Comparison of ENCODE assay signal across 11 cellular contexts in the genomic region with DNA sequence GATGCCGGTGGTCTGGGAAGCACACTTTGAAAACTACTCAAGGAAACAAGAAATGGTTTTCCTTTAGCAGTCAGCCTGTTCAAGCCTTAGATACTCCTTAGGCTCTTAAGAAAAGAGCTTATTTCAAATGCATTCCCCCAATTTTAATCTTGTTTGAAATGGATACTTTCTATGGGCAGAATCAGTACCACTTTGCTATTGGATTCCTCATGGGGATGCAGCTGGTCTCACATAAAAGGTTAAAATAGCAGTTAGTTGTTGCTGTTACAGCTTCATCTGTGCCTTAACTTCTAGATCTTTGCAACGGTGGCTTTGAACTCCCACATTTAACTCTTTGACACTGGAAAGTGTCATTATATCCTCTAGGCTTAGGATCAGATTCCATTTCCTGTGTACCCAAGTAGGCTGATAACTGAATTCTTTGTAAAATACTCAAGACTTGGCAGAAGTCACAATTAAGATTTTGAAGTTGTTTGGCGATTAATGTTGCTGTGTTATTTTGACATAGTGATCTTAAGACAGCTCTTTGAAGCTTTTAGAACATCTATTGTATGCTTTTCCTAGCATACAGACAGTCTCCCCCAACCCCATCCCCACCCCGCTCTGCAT. TPM values are rescaled to one million over a fixed set of nuclear protein-coding genes. Genes with fewer than 3 reads are reported as not detected.
DNase-seq lines count a peak whose midpoint lies in the region; ATAC-seq, FAIRE-seq and TF ChIP-seq lines count a peak whose summit lies in the region.
"Had no signal": no experiment of that assay in that cellular context is flagged by ENCODE, and none has a peak within 500 bp of the region (broad histone marks: within the 10 kb centered on the region; RNA-seq: fewer than 3 reads in every experiment).

No MANE protein-coding gene starts in this region.

- H3K4me1 ChIP-seq in astrocyte (ENCODE audit: insufficient read depth, low read length) (peaks cover 60% of the 10 kb centered on the region), iPS-15b (ENCODE audit: control insufficient read depth, insufficient read depth, low read length) (peaks cover 10% of the 10 kb centered on the region), rectal smooth muscle tissue (ENCODE audit: control insufficient read depth, insufficient read depth, low read length) (peaks cover 57% of the 10 kb centered on the region)

- peak; percentile 73 for DNase-seq in GM04503 (ENCODE audit: low read depth)
- no peak for DNase-seq in astrocyte (ENCODE audit: low read depth)
- no peak for DNase-seq in NCI-H446 treated with DMSO at 0.1 percent for 48 hours (lab: John Stamatoyannopoulos, UW)
- DNase-seq in effector memory CD8-positive, alpha-beta T cell = no peak
- DNase-seq in NCI-H748 (lab: John Stamatoyannopoulos, UW; ENCODE audit: unreplicated experiment) = no peak

- peak overlapping the region; percentile 98 for H3K4me3 Mint-ChIP-seq in astrocyte (ENCODE audit: unreplicated experiment)
- H3K4me3 Mint-ChIP-seq in effector memory CD8-positive, alpha-beta T cell = no peak overlapping the region
- H3K4me3 Mint-ChIP-seq: activated T-helper 17 cell treated with anti-CD3 and anti-CD28 coated beads, Interleukin-2, amount 50 U/mL, for 72 hours had no signal

- H3K9ac ChIP-seq in astrocyte (ENCODE audit: low read length) (peak overlapping the region; percentile 96), iPS-15b (ENCODE audit: low read depth, low read length) (no peak overlapping the region), rectal smooth muscle tissue (ENCODE audit: low read length) (no peak overlapping the region)

- H2AFZ ChIP-seq in astrocyte (ENCODE audit: low read depth, low read length) = no peak overlapping the region

- no peak for TF ChIP-seq CTCF in astrocyte (IDR thresholded peaks at IDR 0.05; ENCODE audit: insufficient read depth, low read depth, low read length)

- peaks cover 47% of the 10 kb centered on the region for H3K79me2 ChIP-seq in astrocyte (ENCODE audit: insufficient read depth, low read length)

- H3K36me3 Mint-ChIP-seq in astrocyte (ENCODE audit: low read depth, unreplicated experiment) = peaks cover 16% of the 10 kb centered on the region
- peaks cover 4% of the 10 kb centered on the region for H3K36me3 Mint-ChIP-seq in effector memory CD8-positive, alpha-beta T cell (ENCODE audit: insufficient read depth)

- H4K20me1 ChIP-seq in astrocyte (ENCODE audit: insufficient read depth, low read length) = peaks cover 71% of the 10 kb centered on the region

- H3K9me3 Mint-ChIP-seq in astrocyte (ENCODE audit: unreplicated experiment) = peaks cover 2% of the 10 kb centered on the region
- H3K9me3 Mint-ChIP-seq in effector memory CD8-positive, alpha-beta T cell = no peaks in the 10 kb centered on the region
- H3K9me3 Mint-ChIP-seq: activated T-helper 17 cell treated with anti-CD3 and anti-CD28 coated beads, Interleukin-2, amount 50 U/mL, for 72 hours had no signal

- H3K27me3 ChIP-seq in astrocyte (ENCODE audit: insufficient read depth, low read length) = no peaks in the 10 kb centered on the region
- peaks cover 9% of the 10 kb centered on the region for H3K27me3 ChIP-seq in iPS-15b (ENCODE audit: control insufficient read depth, insufficient read depth, low read length)
- no peaks in the 10 kb centered on the region for H3K27me3 ChIP-seq in rectal smooth muscle tissue (ENCODE audit: control insufficient read depth, insufficient read depth, low read length)

- peaks cover 55% of the 10 kb centered on the region for H3K4me1 Mint-ChIP-seq in astrocyte (ENCODE audit: low read depth, unreplicated experiment)
- peaks cover 25 to 33% of the 10 kb centered on the region in 2 donors for H3K4me1 Mint-ChIP-seq in effector memory CD8-positive, alpha-beta T cell (ENCODE audit: low read depth in 2 of 2)

- peak overlapping the region; percentile 94 for H3K4me3 ChIP-seq in astrocyte (ENCODE audit: insufficient read depth, low read depth, low read length)
- peak overlapping the region; percentile 32 for H3K4me3 ChIP-seq in iPS-15b (ENCODE audit: low read depth, low read length)
- peak overlapping the region; percentile 76 for H3K4me3 ChIP-seq in rectal smooth muscle tissue (ENCODE audit: low read length)

- no peaks in the 10 kb centered on the region for H3K27me3 Mint-ChIP-seq in astrocyte (ENCODE audit: low read depth, unreplicated experiment)
- H3K27me3 Mint-ChIP-seq in effector memory CD8-positive, alpha-beta T cell = peaks cover 7 to 19% of the 10 kb centered on the region in 2 donors

- H3K27ac ChIP-seq in astrocyte (ENCODE audit: low read depth, low read length) = peak overlapping the region; percentile 97
- peak overlapping the region; percentile 96 for H3K27ac ChIP-seq in rectal smooth muscle tissue (ENCODE audit: low read depth, low read length)

- peak; percentile 49 for FAIRE-seq in astrocyte (lab: Jason Lieb, UNC)

- H3K36me3 ChIP-seq in astrocyte (ENCODE audit: insufficient read depth, low read length) (peaks cover 57% of the 10 kb centered on the region), iPS-15b (ENCODE audit: control insufficient read depth, insufficient read depth, low read length) (peaks cover 45% of the 10 kb centered on the region), rectal smooth muscle tissue (ENCODE audit: control insufficient read depth, insufficient read depth, low read length) (peaks cover 53% of the 10 kb centered on the region)

- peak overlapping the region; percentile 94 for H3K4me2 ChIP-seq in astrocyte (ENCODE audit: low read length)

- ATAC-seq in GM21576 (IDR thresholded peaks at IDR 0.05; ENCODE audit: unreplicated experiment) = no peak
- ATAC-seq in effector memory CD8-positive, alpha-beta T cell (replicated peaks) = no peak
- ATAC-seq: activated T-helper 17 cell treated with anti-CD3 and anti-CD28 coated beads, Interleukin-2, amount 50 U/mL, for 72 hours; HCT116; stimulated activated naive CD8-positive, alpha-beta T cell treated with anti-CD3 and anti-CD28 coated beads, Interleukin-15, Interleukin-2, amounts not matched to agents 100 U/mL and 50 U/mL, for 24 hours had no signal

- peak overlapping the region; percentile 16 for H3K27ac Mint-ChIP-seq in astrocyte (ENCODE audit: unreplicated experiment)
- no peak overlapping the region for H3K27ac Mint-ChIP-seq in effector memory CD8-positive, alpha-beta T cell
- H3K27ac Mint-ChIP-seq: activated T-helper 17 cell treated with anti-CD3 and anti-CD28 coated beads, Interleukin-2, amount 50 U/mL, for 72 hours had no signal

- H3K9me3 ChIP-seq in astrocyte (ENCODE audit: insufficient read depth, low read depth, low read length) (no peaks in the 10 kb centered on the region), iPS-15b (ENCODE audit: control insufficient read depth, insufficient read depth, low read length) (no peaks in the 10 kb centered on the region)

RNA-seq across cellular contexts. Expression of a gene that starts 2.2 kb away (rescaled TPM):
- total RNA-seq in astrocyte = 720 and 820 TPM in 2 replicates

Comparison
In these comparisons a context has a peak if more than half of its experiments do, and no peak if none do; other contexts are left out.
1. H3K4me3 ChIP-seq: peak in every context shown above with its lines; median percentile 94 in astrocyte; 76 in rectal smooth muscle tissue; 32 in iPS-15b.